In the genomic region with DNA sequence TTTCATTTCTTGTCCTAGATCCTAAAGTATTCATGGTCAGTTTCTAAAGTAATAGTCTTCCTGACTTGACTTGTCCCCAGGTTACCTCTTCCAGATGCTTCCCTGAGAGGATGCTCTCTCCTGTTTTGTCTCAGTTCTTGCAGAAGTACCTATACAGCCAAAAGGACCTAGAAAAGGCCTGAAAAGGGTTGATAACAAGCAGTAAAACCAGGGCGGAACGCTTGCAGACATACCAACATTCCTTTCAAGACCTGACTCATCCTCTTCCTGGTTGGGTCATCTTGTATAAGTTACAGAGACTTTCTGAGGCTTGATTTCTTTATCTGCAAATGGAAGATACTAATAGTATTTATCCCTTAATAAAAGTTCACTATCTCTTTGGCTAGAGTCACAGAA, we compare ENCODE assay signal across 12 cellular contexts.
DNase-seq lines count a peak whose midpoint lies in the region; ATAC-seq and TF ChIP-seq lines count a peak whose summit lies in the region.
"Had no signal": no experiment of that assay in that cellular context is flagged by ENCODE, and none has a peak within 500 bp of the region (broad histone marks: within the 10 kb centered on the region; RNA-seq: fewer than 3 reads in every experiment).

No MANE protein-coding gene starts in this region.

- H3K4me1 Mint-ChIP-seq in WTC11: peaks cover 14% of the 10 kb centered on the region

- H3K4me3 Mint-ChIP-seq in WTC11: no peak overlapping the region
- H3K4me3 Mint-ChIP-seq: CD8-positive, alpha-beta T cell; neural progenitor cell had no signal

- H3K27ac Mint-ChIP-seq in WTC11: no peak overlapping the region
- H3K27ac Mint-ChIP-seq: CD8-positive, alpha-beta T cell; neural progenitor cell had no signal

- intact Hi-C loops in lower lobe of right lung (cut with DNase I): no loop called here

- peaks cover 15% of the 10 kb centered on the region for H3K4me1 ChIP-seq in hepatocyte (ENCODE audit: insufficient read depth)
- peaks cover 28% of the 10 kb centered on the region for H3K4me1 ChIP-seq in lower lobe of right lung

- POLR2A ChIA-PET in WTC11 (lab: Charles Lee): no interaction called here

- H3K27me3 ChIP-seq in hepatocyte (no peaks in the 10 kb centered on the region), lower lobe of right lung (ENCODE audit: low read depth) (no peaks in the 10 kb centered on the region)
- H3K27me3 ChIP-seq: neural progenitor cell had no signal

- no peaks in the 10 kb centered on the region for H3K27me3 Mint-ChIP-seq in WTC11 (ENCODE audit: low read depth)

- no peaks in the 10 kb centered on the region for H3K36me3 Mint-ChIP-seq in WTC11
- H3K36me3 Mint-ChIP-seq: CD8-positive, alpha-beta T cell; neural progenitor cell had no signal

- no peaks in the 10 kb centered on the region for H4K20me1 ChIP-seq in hepatocyte (ENCODE audit: insufficient read depth, poor library complexity, severe bottlenecking)

- H3K9me3 ChIP-seq in hepatocyte (ENCODE audit: low read depth): no peaks in the 10 kb centered on the region
- H3K9me3 ChIP-seq in lower lobe of right lung: no peaks in the 10 kb centered on the region

- H3K27ac ChIP-seq in hepatocyte (peak overlapping the region; percentile 72), lower lobe of right lung (no peak overlapping the region)
- H3K27ac ChIP-seq: neural progenitor cell had no signal

- H3K36me3 ChIP-seq in hepatocyte (replicated peaks; ENCODE audit: insufficient read depth, low read depth) (no peaks in the 10 kb centered on the region), lower lobe of right lung (no peaks in the 10 kb centered on the region)
- H3K36me3 ChIP-seq: neural progenitor cell had no signal

- 18% methylated on average over 2 of the region's 2 CpGs for WGBS in hepatocyte (ENCODE audit: low lambda C conversion rate, missing lambda C conversion rate)

- H3K79me2 ChIP-seq in hepatocyte: no peaks in the 10 kb centered on the region

- H2AFZ ChIP-seq in hepatocyte: no peak overlapping the region
- H2AFZ ChIP-seq: neural progenitor cell had no signal

- ATAC-seq in WTC11: 0 out of 2 replicates have a peak, but pooled peaks have one; percentile 28
- no peak for ATAC-seq in GM18867 (IDR thresholded peaks at IDR 0.05; ENCODE audit: unreplicated experiment)
- ATAC-seq in lower lobe of right lung: no peak
- ATAC-seq: CD8-positive, alpha-beta T cell had no signal

- peaks cover 4% of the 10 kb centered on the region; the same call in 1 of the 2 replicates for H3K9me3 Mint-ChIP-seq in WTC11
- H3K9me3 Mint-ChIP-seq: CD8-positive, alpha-beta T cell had no signal

- CTCF ChIA-PET in WTC11 (lab: Charles Lee): no interaction called here

- H3K4me2 ChIP-seq in hepatocyte: no peak overlapping the region
- H3K4me2 ChIP-seq: neural progenitor cell had no signal

- H3K4me3 ChIP-seq in hepatocyte: no peak overlapping the region
- H3K4me3 ChIP-seq in lower lobe of right lung: no peak overlapping the region
- H3K4me3 ChIP-seq: neural progenitor cell had no signal

- H3K9me2 ChIP-seq in hepatocyte (replicated peaks; ENCODE audit: insufficient read depth): no peaks in the 10 kb centered on the region

- no peak for TF ChIP-seq CTCF in WTC11 (IDR thresholded peaks at IDR 0.05)
- no peak for TF ChIP-seq CTCF in hepatocyte (IDR thresholded peaks at IDR 0.05; ENCODE audit: poor library complexity)
- TF ChIP-seq CTCF in lower lobe of right lung (IDR thresholded peaks at IDR 0.05): no peak

- peak; percentile 94 for DNase-seq in A172 (ENCODE audit: low spot score)
- peak; percentile 85 for DNase-seq in HCEC 1CT
- no peak for DNase-seq in WTC11 (ENCODE audit: low spot score)
- peak; percentile 71 for DNase-seq in hepatocyte (ENCODE audit: low spot score)
- DNase-seq in HuH-7.5 (ENCODE audit: low spot score): no peak
- DNase-seq in NCI-H2227 treated with DMSO at 0.1 percent for 48 hours (lab: John Stamatoyannopoulos, UW): no peak
- no peak for DNase-seq in lower lobe of right lung
- DNase-seq: CD8-positive, alpha-beta T cell; foreskin melanocyte; NCI-H146 had no signal

TF ChIP-seq in WTC11, 78 proteins besides CTCF, POLR2A, EP300 and RAD21:
- TF ChIP-seq, protein P1, sequence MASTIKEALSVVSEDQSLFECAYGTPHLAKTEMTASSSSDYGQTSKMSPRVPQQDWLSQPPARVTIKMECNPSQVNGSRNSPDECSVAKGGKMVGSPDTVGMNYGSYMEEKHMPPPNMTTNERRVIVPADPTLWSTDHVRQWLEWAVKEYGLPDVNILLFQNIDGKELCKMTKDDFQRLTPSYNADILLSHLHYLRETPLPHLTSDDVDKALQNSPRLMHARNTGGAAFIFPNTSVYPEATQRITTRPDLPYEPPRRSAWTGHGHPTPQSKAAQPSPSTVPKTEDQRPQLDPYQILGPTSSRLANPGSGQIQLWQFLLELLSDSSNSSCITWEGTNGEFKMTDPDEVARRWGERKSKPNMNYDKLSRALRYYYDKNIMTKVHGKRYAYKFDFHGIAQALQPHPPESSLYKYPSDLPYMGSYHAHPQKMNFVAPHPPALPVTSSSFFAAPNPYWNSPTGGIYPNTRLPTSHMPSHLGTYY (CRISPR knock-in tag; IDR thresholded peaks at IDR 0.05): no peak

Comparison
In these comparisons a context has a peak if more than half of its experiments do, and no peak if none do; other contexts are left out.
1. DNase-seq: peak in A172 (single experiment), HCEC 1CT (single experiment) and hepatocyte (single experiment); none in WTC11 (single experiment), HuH-7.5 (single experiment), NCI-H2227 treated with DMSO at 0.1 percent for 48 hours (single experiment) and lower lobe of right lung (single experiment).